In genomic region chr16:67191410-67191994, GRCh38 we compare ENCODE assay signal across 8 cellular contexts. TPM values are rescaled to one million over a fixed set of nuclear protein-coding genes. Genes with fewer than 3 reads are reported as not detected.
DNase-seq lines count a peak whose midpoint lies in the region; ATAC-seq and TF ChIP-seq lines count a peak whose summit lies in the region.

No MANE protein-coding gene starts in this region.

- no peak overlapping the region for H3K27ac ChIP-seq in OCI-LY3 (ENCODE audit: low read length)
- H3K27ac ChIP-seq in psoas muscle: peak overlapping the region; percentile 87

- ATAC-seq in psoas muscle (peak in 1 of 4 donors; percentile 1), HG02938 (IDR thresholded peaks at IDR 0.05; ENCODE audit: unreplicated experiment) (no peak), GM18867 (IDR thresholded peaks at IDR 0.05; ENCODE audit: unreplicated experiment) (no peak)

- H3K4me3 ChIP-seq in OCI-LY3 (ENCODE audit: low read length) (peak overlapping the region; percentile 96), psoas muscle (peak overlapping the region; percentile 100)

- H3K36me3 ChIP-seq in OCI-LY3 (replicated peaks; ENCODE audit: low read depth, low read length) (peaks cover 29% of the 10 kb centered on the region), psoas muscle (ENCODE audit: insufficient read depth in 1 of 2, low read depth in 1 of 2) (peaks cover 11 to 30% of the 10 kb centered on the region in 2 donors)

- DNase-seq in GM10266 (ENCODE audit: extremely low spot score) (peak; percentile 22), endothelial cell (ENCODE audit: low spot score) (no peak), psoas muscle (no peak), H4 (ENCODE audit: low spot score) (no peak), NCI-H1105 (lab: John Stamatoyannopoulos, UW) (no peak)

- TF ChIP-seq CTCF in GM10266 (IDR thresholded peaks at IDR 0.05; ENCODE audit: control insufficient read depth, insufficient read depth, low read depth, missing control alignments): no peak
- TF ChIP-seq CTCF in OCI-LY3 (IDR thresholded peaks at IDR 0.05; ENCODE audit: low read depth, low read length): no peak
- TF ChIP-seq CTCF in endothelial cell (IDR thresholded peaks at IDR 0.05; ENCODE audit: unreplicated experiment): no peak
- TF ChIP-seq CTCF in psoas muscle (IDR thresholded peaks at IDR 0.05): no peak

- WGBS in psoas muscle, 3 donors: 22 to 25% (median 23%) methylated on average over 9 of the region's 9 CpGs

- H3K36me3 Mint-ChIP-seq in endothelial cell (ENCODE audit: low read depth, unreplicated experiment): peaks cover 35% of the 10 kb centered on the region

- H3K27me3 Mint-ChIP-seq in endothelial cell (ENCODE audit: unreplicated experiment): peaks cover 20% of the 10 kb centered on the region

- intact Hi-C loops in psoas muscle (cut with DNase I): loop anchor here in 1 of 2 donors (5.0 kb wide), 1 partner anchor 36 kb away; the partner anchor contains the start of gene TMEM208

- peak overlapping the region; percentile 65 for H2AFZ ChIP-seq in OCI-LY3 (ENCODE audit: low read depth, low read length)

- no peaks in the 10 kb centered on the region for H3K27me3 ChIP-seq in OCI-LY3 (ENCODE audit: low read depth, low read length)
- H3K27me3 ChIP-seq in psoas muscle (ENCODE audit: insufficient read depth in 3 of 3, low read length in 2 of 3): no peaks in the 10 kb centered on the region

- H3K4me1 ChIP-seq in OCI-LY3 (ENCODE audit: low read length) (peaks cover 12% of the 10 kb centered on the region), psoas muscle (peaks cover 25% of the 10 kb centered on the region)

- H3K79me2 ChIP-seq in OCI-LY3 (ENCODE audit: low read length): peaks cover 32% of the 10 kb centered on the region

- peak overlapping the region; percentile 56 for H3K4me2 ChIP-seq in OCI-LY3 (ENCODE audit: low read length)

- H3K4me1 Mint-ChIP-seq in endothelial cell (ENCODE audit: unreplicated experiment): peaks cover 66% of the 10 kb centered on the region

- peak overlapping the region; percentile 95 for H3K9ac ChIP-seq in OCI-LY3 (ENCODE audit: low read length)

- H4K20me1 ChIP-seq in OCI-LY3 (ENCODE audit: insufficient read depth, low read length): no peaks in the 10 kb centered on the region

- H3K9me3 ChIP-seq in OCI-LY3 (ENCODE audit: insufficient read depth, low read length): no peaks in the 10 kb centered on the region
- H3K9me3 ChIP-seq in psoas muscle: no peaks in the 10 kb centered on the region

- peak overlapping the region; percentile 97 for H3K4me3 Mint-ChIP-seq in endothelial cell (ENCODE audit: unreplicated experiment)

- H3K9me3 Mint-ChIP-seq in endothelial cell (ENCODE audit: unreplicated experiment): no peaks in the 10 kb centered on the region

- H3K27ac Mint-ChIP-seq in endothelial cell (ENCODE audit: unreplicated experiment): peak overlapping the region; percentile 27

RNA-seq across cellular contexts. Expression of gene E2F4, which starts 0.5 kb away (rescaled TPM):
- 113 TPM for total RNA-seq in endothelial cell (ENCODE audit: unreplicated experiment)
- total RNA-seq in psoas muscle: 10 to 100 TPM; 22.6 to 56.2 (median 45.9) TPM
- polyA plus RNA-seq in psoas muscle: 100 to 1,000 TPM in 1 of 3 donors, 10 to 100 TPM in 2; 45.0 to 106 (median 67.3) TPM
- 78.4 and 80.7 TPM in 2 replicates for total RNA-seq in H4 (2014; rRNA removed; shearing (Covaris generic))

RNA-seq across cellular contexts. Expression of gene EXOC3L1, which starts 1.6 kb away (rescaled TPM):
- total RNA-seq in endothelial cell (ENCODE audit: unreplicated experiment) (150 TPM), psoas muscle (1 to 10 TPM in 3 of 4 donors, under 1 TPM in 1; 0.91 to 1.9 (median 1.2) TPM)
- 1 to 10 TPM in 1 of 3 donors, under 1 TPM in 2; 0.84 to 3.4 (median 0.97) TPM for polyA plus RNA-seq in psoas muscle
- total RNA-seq in H4 (2014; rRNA removed; shearing (Covaris generic)): not detected in 2 replicates

RNA-seq across cellular contexts. Expression of gene ELMO3, which starts 7.4 kb away (rescaled TPM):
- total RNA-seq in endothelial cell (ENCODE audit: unreplicated experiment) (25.3 TPM), psoas muscle (under 1 TPM; 0.26 to 0.79 (median 0.42) TPM)
- polyA plus RNA-seq in psoas muscle: under 1 TPM; 0.35 to 0.82 (median 0.53) TPM
- total RNA-seq in H4 (2014; rRNA removed; shearing (Covaris generic)): 0.06 and 0.29 TPM in 2 replicates

RNA-seq across cellular contexts. Expression of gene MATCAP1, which starts 7.7 kb away (rescaled TPM):
- total RNA-seq in endothelial cell (ENCODE audit: unreplicated experiment): 88.8 TPM
- 1 to 10 TPM; 5.9 to 8.0 (median 6.6) TPM for total RNA-seq in psoas muscle
- 1 to 10 TPM; 4.2 to 9.7 (median 4.5) TPM for polyA plus RNA-seq in psoas muscle
- total RNA-seq in H4 (2014; rRNA removed; shearing (Covaris generic)): 3.5 and 4.5 TPM in 2 replicates

RNA-seq across cellular contexts. Expression of gene NOL3, which starts 21.2 kb away (rescaled TPM):
- total RNA-seq in endothelial cell (ENCODE audit: unreplicated experiment) (2.6 TPM), psoas muscle (100 to 1,000 TPM in 2 of 4 donors, 10 to 100 TPM in 2; 53.6 to 114 (median 88.0) TPM)
- 100 to 1,000 TPM in 1 of 3 donors, 10 to 100 TPM in 2; 90.6 to 133 (median 93.9) TPM for polyA plus RNA-seq in psoas muscle
- total RNA-seq in H4 (2014; rRNA removed; shearing (Covaris generic)): 39.4 and 47.9 TPM in 2 replicates

Comparison
In these comparisons a context has a peak if more than half of its experiments do, and no peak if none do; other contexts are left out.
1. RNA of gene EXOC3L1, which starts 1.6 kb away (total RNA-seq): 150 TPM in endothelial cell (single experiment); 0.91 to 1.9 TPM in psoas muscle and not detected in H4; every median in the first group is over 10 times any median in the second.
2. RNA of gene ELMO3, which starts 7.4 kb away (total RNA-seq): 25.3 TPM in endothelial cell (single experiment); 0.26 to 0.79 TPM in psoas muscle and 0.06 to 0.29 TPM in H4; every median in the first group is over 10 times any median in the second.